In genomic region chr1:48250572-48250971, GRCh38 we compare ENCODE assay signal across 30 cellular contexts. TPM values are rescaled to one million over a fixed set of nuclear protein-coding genes. Genes with fewer than 3 reads are reported as not detected.
A peak's percentile ranks its signal among the peaks of the same experiment; 100 is the strongest.
DNase-seq lines count a peak whose midpoint lies in the region; ATAC-seq, FAIRE-seq and TF ChIP-seq lines count a peak whose summit lies in the region.
"Had no signal": no experiment of that assay in that cellular context is flagged by ENCODE, and none has a peak within 500 bp of the region (broad histone marks: within the 10 kb centered on the region; RNA-seq: fewer than 3 reads in every experiment).

No MANE protein-coding gene starts in this region.

- no peaks in the 10 kb centered on the region for H3K27me3 ChIP-seq in colonic mucosa
- H3K27me3 ChIP-seq in small intestine (ENCODE audit: control insufficient read depth in 2 of 2, insufficient read depth in 2 of 2, low read length in 2 of 2): no peaks in the 10 kb centered on the region
- H3K27me3 ChIP-seq: adrenal gland, esophagus squamous epithelium, foreskin keratinocyte, heart left ventricle, upper lobe of left lung had no signal

- DNase-seq in NCI-H82 (lab: John Stamatoyannopoulos, UW): peak; percentile 12
- DNase-seq in NCI-H82 treated with DMSO at 0.1 percent for 48 hours (lab: John Stamatoyannopoulos, UW; ENCODE audit: unreplicated experiment): no peak
- peak; percentile 68 for DNase-seq in NCI-H1105 treated with DMSO at 0.1 percent for 48 hours (lab: John Stamatoyannopoulos, UW)
- DNase-seq in colonic mucosa: peak; percentile 62
- DNase-seq in small intestine: peak; percentile 96
- no peak for DNase-seq in cerebellum (ENCODE audit: low spot score)
- DNase-seq: activated CD4-positive, alpha-beta T cell treated with anti-CD3 and anti-CD28 coated beads for 4 hours; activated naive CD4-positive, alpha-beta T cell treated with anti-CD3 and anti-CD28 coated beads, Interleukin-2, amount 10 ng/mL, durations not matched to agents 7 days and 5 days; adrenal gland; CD8-positive, alpha-beta memory T cell; dermis blood vessel endothelial cell; esophagus squamous epithelium; foreskin keratinocyte; heart left ventricle; NCI-H1048; nephron progenitor cell; SIG-M5; substantia nigra; upper lobe of left lung had no signal

- peaks cover 11% of the 10 kb centered on the region for H3K4me1 ChIP-seq in colonic mucosa
- H3K4me1 ChIP-seq in small intestine (ENCODE audit: control insufficient read depth in 2 of 2, insufficient read depth in 1 of 2, low read depth in 1 of 2, low read length in 1 of 2): peaks cover 11 to 17% of the 10 kb centered on the region in 2 donors
- H3K4me1 ChIP-seq: adrenal gland, foreskin keratinocyte had no signal

- H3K9ac ChIP-seq in colonic mucosa (ENCODE audit: low read depth in 2 of 2, low read length in 2 of 2): no peak overlapping the region

- H3K27ac ChIP-seq in colonic mucosa (no peak overlapping the region), small intestine (ENCODE audit: low read depth in 1 of 2, low read length in 1 of 2) (peak overlapping the region; percentile 76 to 84)
- H3K27ac ChIP-seq: adrenal gland, esophagus squamous epithelium, foreskin keratinocyte, heart left ventricle, upper lobe of left lung had no signal

- no peak for TF ChIP-seq CTCF in colonic mucosa (IDR thresholded peaks at IDR 0.05)

- no peak overlapping the region for H3K4me3 ChIP-seq in colonic mucosa
- H3K4me3 ChIP-seq in small intestine (ENCODE audit: low read depth in 1 of 2, low read length in 2 of 2): no peak overlapping the region
- H3K4me3 ChIP-seq: adrenal gland, esophagus squamous epithelium, GM23338, heart left ventricle, upper lobe of left lung had no signal

- intact Hi-C loops in colonic mucosa (cut with DNase I): no loop called here

- ATAC-seq in GM21423 (IDR thresholded peaks at IDR 0.05; ENCODE audit: unreplicated experiment): no peak
- ATAC-seq in GM21529 (IDR thresholded peaks at IDR 0.05; ENCODE audit: unreplicated experiment): no peak
- ATAC-seq: activated T-helper 17 cell treated with anti-CD3 and anti-CD28 coated beads, Interleukin-2, amount 50 U/mL, for 72 hours; heart left ventricle; Panc1; stimulated activated memory B cell treated with anti-CD40 and anti-IgM and Interleukin-4, amounts not matched to agents 10 μg/mL and 1 μg/mL and 100 μg/mL, for 72 hours had no signal

- H3K36me3 ChIP-seq in colonic mucosa: no peaks in the 10 kb centered on the region
- H3K36me3 ChIP-seq in small intestine (ENCODE audit: control insufficient read depth in 2 of 2, insufficient read depth in 2 of 2, low read length in 2 of 2): peaks cover 0 to 2% of the 10 kb centered on the region in 2 donors
- H3K36me3 ChIP-seq: adrenal gland, esophagus squamous epithelium, heart left ventricle, upper lobe of left lung had no signal

- WGBS in small intestine, 3 donors: 11 to 36% (median 28%) methylated on average over 3 of the region's 3 CpGs

- H3K9me3 ChIP-seq in colonic mucosa: no peaks in the 10 kb centered on the region
- H3K9me3 ChIP-seq in small intestine (ENCODE audit: control insufficient read depth, low read depth): no peaks in the 10 kb centered on the region
- H3K9me3 ChIP-seq: adrenal gland, esophagus squamous epithelium, heart left ventricle, upper lobe of left lung had no signal

- no peak for FAIRE-seq in small intestine (lab: Jason Lieb, UNC)

RNA-seq across cellular contexts. Expression of gene SLC5A9, which starts 28.1 kb away (rescaled TPM):
- 1 to 10 TPM; 1.4 to 3.2 TPM for total RNA-seq in colonic mucosa
- polyA plus RNA-seq in small intestine: 100 to 1,000 TPM in 2 of 3 donors, 10 to 100 TPM in 1; 22.3 to 372 (median 188) TPM
- total RNA-seq in cerebellum: not detected
- total RNA-seq: activated T-helper 17 cell treated with anti-CD3 and anti-CD28 coated beads, Interleukin-2, amount 50 U/mL, for 72 hours; CD8-positive, alpha-beta memory T cell; dermis blood vessel endothelial cell; foreskin keratinocyte; NCI-H460; osteocyte; skeletal muscle tissue had no signal
- polyA plus RNA-seq: AG04450; BJ; CD8-positive, alpha-beta memory T cell; foreskin keratinocyte had no signal

Comparison
In these comparisons a context has a peak if more than half of its experiments do, and no peak if none do; other contexts are left out.
1. DNase-seq: peak in NCI-H82 (single experiment), NCI-H1105 treated with DMSO at 0.1 percent for 48 hours (single experiment), colonic mucosa (single experiment) and small intestine (single experiment); none in NCI-H82 treated with DMSO at 0.1 percent for 48 hours (single experiment) and cerebellum (single experiment).